ENCODE assay signal across 33 cellular contexts in the genomic region with DNA sequence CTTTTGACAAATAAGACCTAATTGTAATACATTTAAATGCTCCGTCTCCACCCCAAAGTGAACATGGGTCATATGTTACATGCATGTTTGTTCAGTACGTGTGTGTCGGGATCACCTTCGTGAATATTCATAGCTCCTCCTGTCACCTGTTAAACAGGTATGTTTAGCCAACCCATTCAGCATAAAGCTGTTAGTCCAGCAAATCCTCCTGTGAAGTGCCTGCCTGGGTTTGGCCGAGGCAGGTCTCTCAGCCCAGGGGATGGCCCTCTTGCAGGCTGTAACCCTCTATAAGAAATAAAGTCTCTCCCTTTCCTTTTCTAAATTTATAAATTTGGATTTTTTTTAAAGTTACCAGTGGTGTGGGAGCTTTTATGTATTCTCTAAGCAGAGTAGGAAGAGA. TPM values are rescaled to one million over a fixed set of nuclear protein-coding genes. Genes with fewer than 3 reads are reported as not detected.
"Had no signal": no experiment of that assay in that cellular context is flagged by ENCODE, and none has a peak within 500 bp of the region (broad histone marks: within the 10 kb centered on the region; RNA-seq: fewer than 3 reads in every experiment).

No MANE protein-coding gene starts in this region.

- H3K27ac Mint-ChIP-seq: activated B cell treated with CpG ODN at 0.5 μM for 24 hours; activated CD8-positive, alpha-beta T cell treated with anti-CD3 and anti-CD28 coated beads for 36 hours; activated naive CD4-positive, alpha-beta T cell treated with anti-CD3 and anti-CD28 coated beads for 36 hours; activated naive CD4-positive, alpha-beta T cell treated with anti-CD3 and anti-CD28 coated beads, Interleukin-2, amount 50 U/mL, for 24 hours; activated naive CD8-positive, alpha-beta T cell treated with anti-CD3 and anti-CD28 coated beads for 36 hours; activated naive CD8-positive, alpha-beta T cell treated with anti-CD3 and anti-CD28 coated beads, Interleukin-2, amount 50 U/mL, for 24 hours; activated T-helper 2 cell treated with anti-CD3 and anti-CD28 coated beads, Interferon-gamma antibody, Interleukin-2, Interleukin-4, amounts not matched to agents 10 μg/mL and 5 μg/mL and 100 μg/mL, durations not matched to agents 14 hours and 24 hours and 36 hours; dendritic cell treated with granulocyte-macrophage colony-stimulating factor and Interleukin-4, amounts not matched to agents 40 ng/mL and 50 ng/mL, for 4 days; endodermal cell had no signal

- H3K9me3 Mint-ChIP-seq: activated B cell treated with CpG ODN at 0.5 μM for 24 hours; activated CD8-positive, alpha-beta T cell treated with anti-CD3 and anti-CD28 coated beads for 36 hours; activated naive CD4-positive, alpha-beta T cell treated with anti-CD3 and anti-CD28 coated beads for 36 hours; activated naive CD8-positive, alpha-beta T cell treated with anti-CD3 and anti-CD28 coated beads for 36 hours; activated T-cell treated with anti-CD3 and anti-CD28 coated beads, Interleukin-2, amount 50 U/mL, for 4 hours; activated T-helper 2 cell treated with anti-CD3 and anti-CD28 coated beads, Interferon-gamma antibody, Interleukin-2, Interleukin-4, amounts not matched to agents 10 μg/mL and 5 μg/mL and 100 μg/mL, durations not matched to agents 14 hours and 24 hours and 36 hours; dendritic cell treated with granulocyte-macrophage colony-stimulating factor and Interleukin-4, amounts not matched to agents 40 ng/mL and 50 ng/mL, for 4 days; endodermal cell had no signal

- DNase-seq: activated B cell treated with CpG ODN at 0.5 μM for 24 hours; activated CD4-positive, alpha-beta T cell treated with anti-CD3 and anti-CD28 coated beads for 48 hours; activated CD4-positive, alpha-beta T cell treated with anti-CD3 and anti-CD28 coated beads, Interleukin-2, amount 50 U/mL, for 1 hour; activated CD4-positive, alpha-beta T cell treated with anti-CD3 and anti-CD28 coated beads, Interleukin-2, amount 50 U/mL, for 48 hours; activated CD8-positive, alpha-beta memory T cell treated with anti-CD3 and anti-CD28 coated beads for 24 hours; activated CD8-positive, alpha-beta T cell treated with anti-CD3 and anti-CD28 coated beads for 36 hours; activated effector memory CD4-positive, alpha-beta T cell treated with anti-CD3 and anti-CD28 coated beads, Interleukin-2, amount 50 U/mL, for 16 hours; activated naive CD4-positive, alpha-beta T cell treated with anti-CD3 and anti-CD28 coated beads for 36 hours; activated naive CD8-positive, alpha-beta T cell treated with anti-CD3 and anti-CD28 coated beads for 36 hours; activated naive CD8-positive, alpha-beta T cell treated with anti-CD3 and anti-CD28 coated beads, Interleukin-2, amount 50 U/mL, for 24 hours; activated T-cell treated with anti-CD3 and anti-CD28 coated beads, Interleukin-2, amount 50 U/mL, for 4 hours; adrenal gland; amygdala; aorta; body of pancreas; central memory CD4-positive, alpha-beta T cell; cerebellar nuclear complex; colonic mucosa; dorsolateral prefrontal cortex; effector memory CD4-positive, alpha-beta T cell; endodermal cell; erythroblast; esophagus squamous epithelium; foreskin melanocyte; heart right ventricle; T-helper 2 cell had no signal

- H3K27ac ChIP-seq: adrenal gland, body of pancreas, colonic mucosa, dorsolateral prefrontal cortex, esophagus squamous epithelium, gastroesophageal sphincter, heart right ventricle, hepatocyte had no signal

- ATAC-seq: activated CD4-positive, CD25-positive, alpha-beta regulatory T cell treated with anti-CD3 and anti-CD28 coated beads, Interleukin-2, amount 50 U/mL, for 24 hours; activated CD8-positive, alpha-beta T cell treated with anti-CD3 and anti-CD28 coated beads for 36 hours; activated naive CD8-positive, alpha-beta T cell treated with anti-CD3 and anti-CD28 coated beads, Interleukin-2, amount 50 U/mL, for 24 hours; activated T-cell treated with anti-CD3 and anti-CD28 coated beads, Interleukin-2, amount 50 U/mL, for 4 hours; body of pancreas; gastroesophageal sphincter; heart right ventricle had no signal

- H3K4me3 Mint-ChIP-seq: activated B cell treated with CpG ODN at 0.5 μM for 24 hours; activated CD8-positive, alpha-beta T cell treated with anti-CD3 and anti-CD28 coated beads for 36 hours; activated naive CD4-positive, alpha-beta T cell treated with anti-CD3 and anti-CD28 coated beads for 36 hours; activated naive CD4-positive, alpha-beta T cell treated with anti-CD3 and anti-CD28 coated beads, Interleukin-2, amount 50 U/mL, for 24 hours; activated naive CD8-positive, alpha-beta T cell treated with anti-CD3 and anti-CD28 coated beads for 36 hours; activated naive CD8-positive, alpha-beta T cell treated with anti-CD3 and anti-CD28 coated beads, Interleukin-2, amount 50 U/mL, for 24 hours; activated T-cell treated with anti-CD3 and anti-CD28 coated beads, Interleukin-2, amount 50 U/mL, for 4 hours; dendritic cell treated with granulocyte-macrophage colony-stimulating factor and Interleukin-4, amounts not matched to agents 40 ng/mL and 50 ng/mL, for 4 days; endodermal cell had no signal

- H3K4me1 Mint-ChIP-seq: activated B cell treated with CpG ODN at 0.5 μM for 24 hours; activated naive CD4-positive, alpha-beta T cell treated with anti-CD3 and anti-CD28 coated beads, Interleukin-2, amount 50 U/mL, for 24 hours; activated naive CD8-positive, alpha-beta T cell treated with anti-CD3 and anti-CD28 coated beads for 36 hours; activated naive CD8-positive, alpha-beta T cell treated with anti-CD3 and anti-CD28 coated beads, Interleukin-2, amount 50 U/mL, for 24 hours had no signal

- H3K27me3 Mint-ChIP-seq: activated CD8-positive, alpha-beta T cell treated with anti-CD3 and anti-CD28 coated beads for 36 hours; activated naive CD4-positive, alpha-beta T cell treated with anti-CD3 and anti-CD28 coated beads, Interleukin-2, amount 50 U/mL, for 24 hours; activated naive CD8-positive, alpha-beta T cell treated with anti-CD3 and anti-CD28 coated beads for 36 hours; activated naive CD8-positive, alpha-beta T cell treated with anti-CD3 and anti-CD28 coated beads, Interleukin-2, amount 50 U/mL, for 24 hours; dendritic cell treated with granulocyte-macrophage colony-stimulating factor and Interleukin-4, amounts not matched to agents 40 ng/mL and 50 ng/mL, for 4 days had no signal

- H3K36me3 Mint-ChIP-seq: activated naive CD4-positive, alpha-beta T cell treated with anti-CD3 and anti-CD28 coated beads, Interleukin-2, amount 50 U/mL, for 24 hours; activated naive CD8-positive, alpha-beta T cell treated with anti-CD3 and anti-CD28 coated beads for 36 hours had no signal

- H3K4me3 ChIP-seq: adrenal gland, body of pancreas, colonic mucosa, dorsolateral prefrontal cortex, esophagus squamous epithelium, gastroesophageal sphincter, heart right ventricle, hepatocyte had no signal

RNA-seq across cellular contexts. Expression of gene NTM, which starts 38.9 kb away (rescaled TPM):
- total RNA-seq: activated B cell treated with CpG ODN at 0.5 μM for 24 hours; activated CD8-positive, alpha-beta T cell treated with anti-CD3 and anti-CD28 coated beads for 36 hours; activated naive CD4-positive, alpha-beta T cell treated with anti-CD3 and anti-CD28 coated beads for 36 hours; activated naive CD8-positive, alpha-beta T cell treated with anti-CD3 and anti-CD28 coated beads for 36 hours; activated T-cell treated with anti-CD3 and anti-CD28 coated beads, Interleukin-2, amount 50 U/mL, for 4 hours; activated T-helper 2 cell treated with anti-CD3 and anti-CD28 coated beads, Interferon-gamma antibody, Interleukin-2, Interleukin-4, amounts not matched to agents 10 μg/mL and 5 μg/mL and 100 μg/mL, durations not matched to agents 14 hours and 24 hours and 36 hours; T-helper 1 cell treated with Interleukin-12 subunit alpha and Interleukin-12 subunit beta and Interleukin-4 antibody, amounts not matched to agents 30 ng/mL and 1 ng/mL, for 36 hours had no signal
